In genomic region chr14:77580964-77581505, GRCh38 we compare ENCODE assay signal across 8 cellular contexts. TPM values are rescaled to one million over a fixed set of nuclear protein-coding genes. Genes with fewer than 3 reads are reported as not detected.
DNase-seq lines count a peak whose midpoint lies in the region; ATAC-seq and TF ChIP-seq lines count a peak whose summit lies in the region.

No MANE protein-coding gene starts in this region.

- TF ChIP-seq POLR2A in GM18505 (IDR thresholded peaks at IDR 0.05; ENCODE audit: borderline replicate concordance, extremely low read depth, insufficient read depth, insufficient read length), result no peak

- no peak for TF ChIP-seq CTCF in A673 (conservative IDR thresholded peaks at IDR 0.05; ENCODE audit: low read depth, low read length)

- no peaks in the 10 kb centered on the region for H3K36me3 ChIP-seq in A673 (ENCODE audit: insufficient read depth, low read length, poor library complexity, severe bottlenecking)

- H3K9me3 ChIP-seq in A673 (ENCODE audit: low read depth, low read length, poor library complexity, severe bottlenecking), result no peaks in the 10 kb centered on the region

- ATAC-seq in GM18505 (IDR thresholded peaks at IDR 0.05; ENCODE audit: unreplicated experiment) (peak; percentile 94), HG02870 (IDR thresholded peaks at IDR 0.05; ENCODE audit: unreplicated experiment) (peak; percentile 99)

- intact Hi-C loops in A673 (cut with micrococcal nuclease; ENCODE audit: unreplicated experiment), result no loop called here

- H3K4me3 ChIP-seq in A673 (ENCODE audit: low read depth, low read length, poor library complexity, severe bottlenecking) (peak overlapping the region; percentile 17), skeletal muscle cell (ENCODE audit: low read depth, low read length) (peak overlapping the region; percentile 21)

- POLR2A ChIA-PET in A673 (lab: Charles Lee; ENCODE audit: low non-redundant PET), result interaction anchor here (0.7 kb wide), 1 partner anchor 34 kb away, joined by 4 read pairs; no protein-coding TSS in a partner anchor

- CTCF ChIA-PET in A673 (lab: Charles Lee), result interaction anchor here (0.6 kb wide), 1 partner anchor 27 kb away, joined by 3 read pairs; no protein-coding TSS in a partner anchor

- peak; percentile 88 for DNase-seq in A673 (ENCODE audit: low spot score)
- DNase-seq in NCI-H2227 treated with DMSO at 0.1 percent for 48 hours (lab: John Stamatoyannopoulos, UW), result peak; percentile 77
- peak; percentile 71 for DNase-seq in dermis blood vessel endothelial cell
- DNase-seq in skeletal muscle cell (ENCODE audit: low read depth), result peak; percentile 64
- DNase-seq in occipital lobe (lab: John Stamatoyannopoulos, UW), result no peak
- no peak for DNase-seq in activated CD4-positive, alpha-beta T cell treated with anti-CD3 and anti-CD28 coated beads, Interleukin-2, amount 50 U/mL, for 4 hours

- BruUV-seq in A673 (replicated peaks; lab: Mats Ljungman, UMichigan), result no TSS peak

- peaks cover 56% of the 10 kb centered on the region for H3K4me1 ChIP-seq in A673 (ENCODE audit: insufficient read depth, low read length, poor library complexity, severe bottlenecking)

- H3K27ac ChIP-seq in A673 (ENCODE audit: low read depth, low read length, poor library complexity, severe bottlenecking), result peak overlapping the region; percentile 79

- no peaks in the 10 kb centered on the region for H3K27me3 ChIP-seq in A673 (replicated peaks; ENCODE audit: insufficient read depth, low read depth, low read length, poor library complexity)

RNA-seq across cellular contexts. Expression of gene SPTLC2, which starts 35.4 kb away (rescaled TPM):
- total RNA-seq in A673 (2021) (17.3 and 19.0 TPM in 2 replicates), dermis blood vessel endothelial cell (104 and 143 TPM in 2 replicates), occipital lobe (29.2 TPM)

Comparison
In these comparisons a context has a peak if more than half of its experiments do, and no peak if none do; other contexts are left out.
1. DNase-seq: peak in A673 (single experiment), NCI-H2227 treated with DMSO at 0.1 percent for 48 hours (single experiment), dermis blood vessel endothelial cell (single experiment) and skeletal muscle cell (single experiment); none in occipital lobe (single experiment) and activated CD4-positive, alpha-beta T cell treated with anti-CD3 and anti-CD28 coated beads, Interleukin-2, amount 50 U/mL, for 4 hours (0 of 2).